Comparison of ENCODE assay signal across 10 cellular contexts in the genomic region with DNA sequence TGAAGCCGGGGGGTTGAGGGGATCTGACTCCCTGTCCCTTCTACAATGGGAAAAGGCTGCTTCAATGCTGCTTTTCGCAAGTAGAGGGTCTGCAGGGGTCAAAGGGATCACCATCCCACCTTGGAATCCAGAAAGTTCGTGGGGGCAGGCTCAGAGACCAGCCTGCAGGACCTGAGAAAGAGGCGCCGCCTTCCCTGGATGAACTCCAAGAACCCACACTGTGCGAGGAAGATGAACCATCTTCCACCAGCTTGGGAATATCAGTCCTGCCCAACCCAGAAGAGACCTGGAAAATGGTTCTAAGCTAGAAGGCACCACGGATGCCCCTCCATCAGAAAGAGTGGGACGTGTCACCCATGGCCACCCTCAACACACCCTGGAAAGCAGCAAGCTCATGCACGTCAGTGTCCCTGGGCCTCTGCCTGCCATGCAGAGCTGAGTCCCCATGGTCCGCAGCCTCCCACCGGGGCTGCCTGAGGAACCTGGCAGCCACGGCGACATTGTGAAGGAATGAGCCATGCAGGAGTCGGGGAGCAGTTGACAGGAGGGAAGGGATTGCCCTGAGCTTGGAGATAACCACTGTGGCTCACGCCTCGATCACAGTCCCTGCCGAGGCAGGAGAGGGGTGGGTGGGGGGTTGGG. TPM values are rescaled to one million over a fixed set of nuclear protein-coding genes. Genes with fewer than 3 reads are reported as not detected.
A peak's percentile ranks its signal among the peaks of the same experiment; 100 is the strongest.
DNase-seq lines count a peak whose midpoint lies in the region; ATAC-seq, FAIRE-seq and TF ChIP-seq lines count a peak whose summit lies in the region.
"Had no signal": no experiment of that assay in that cellular context is flagged by ENCODE, and none has a peak within 500 bp of the region (broad histone marks: within the 10 kb centered on the region; RNA-seq: fewer than 3 reads in every experiment).

No MANE protein-coding gene starts in this region.

- peaks cover 3% of the 10 kb centered on the region for H3K27me3 Mint-ChIP-seq in activated T-helper 17 cell treated with anti-CD3 and anti-CD28 coated beads, Interleukin-2, amount 50 U/mL, for 72 hours
- peaks cover 4% of the 10 kb centered on the region in 3 donors for H3K27me3 Mint-ChIP-seq in immature natural killer cell (ENCODE audit: low read depth in 3 of 3)
- H3K27me3 Mint-ChIP-seq in stimulated activated naive CD8-positive, alpha-beta T cell treated with anti-CD3 and anti-CD28 coated beads, Interleukin-15, amount 100 ng/mL, for 72 hours, result peaks cover 29% of the 10 kb centered on the region

- H3K9me3 ChIP-seq in KOPT-K1 (ENCODE audit: insufficient read depth, low read length, poor library complexity, severe bottlenecking), result no peaks in the 10 kb centered on the region

- peak overlapping the region; percentile 97 for H3K27ac ChIP-seq in KOPT-K1 (ENCODE audit: low read depth, low read length, poor library complexity, severe bottlenecking)

- H3K9me3 Mint-ChIP-seq in activated T-helper 17 cell treated with anti-CD3 and anti-CD28 coated beads, Interleukin-2, amount 50 U/mL, for 72 hours, result no peaks in the 10 kb centered on the region
- H3K9me3 Mint-ChIP-seq in immature natural killer cell, result no peaks in the 10 kb centered on the region
- H3K9me3 Mint-ChIP-seq in stimulated activated naive CD8-positive, alpha-beta T cell treated with anti-CD3 and anti-CD28 coated beads, Interleukin-15, amount 100 ng/mL, for 72 hours, result no peaks in the 10 kb centered on the region
- H3K9me3 Mint-ChIP-seq: H9 had no signal

- no peak for DNase-seq in immature natural killer cell
- no peak for DNase-seq in stimulated activated naive CD8-positive, alpha-beta T cell treated with anti-CD3 and anti-CD28 coated beads, Interleukin-15, amount 100 ng/mL, for 72 hours
- no peak for DNase-seq in GM12891 (ENCODE audit: insufficient read length, low spot score)
- DNase-seq in SKM-1 (lab: John Stamatoyannopoulos, UW; ENCODE audit: unreplicated experiment), result no peak
- DNase-seq in NCI-H82 treated with DMSO at 0.1 percent for 48 hours (lab: John Stamatoyannopoulos, UW; ENCODE audit: unreplicated experiment), result no peak
- DNase-seq: H9 had no signal

- H3K27ac Mint-ChIP-seq in activated T-helper 17 cell treated with anti-CD3 and anti-CD28 coated beads, Interleukin-2, amount 50 U/mL, for 72 hours, result peak overlapping the region; percentile 43
- H3K27ac Mint-ChIP-seq in immature natural killer cell, result peak overlapping the region; percentile 85 to 94 (median 92)
- peak overlapping the region; percentile 96 for H3K27ac Mint-ChIP-seq in stimulated activated naive CD8-positive, alpha-beta T cell treated with anti-CD3 and anti-CD28 coated beads, Interleukin-15, amount 100 ng/mL, for 72 hours

- FAIRE-seq in GM12891 (lab: Jason Lieb, UNC), result no peak

- peaks cover 7% of the 10 kb centered on the region for H3K36me3 Mint-ChIP-seq in activated T-helper 17 cell treated with anti-CD3 and anti-CD28 coated beads, Interleukin-2, amount 50 U/mL, for 72 hours (ENCODE audit: low read depth)
- peaks cover 0 to 7% (median 4%) of the 10 kb centered on the region in 3 donors for H3K36me3 Mint-ChIP-seq in immature natural killer cell

- H3K36me3 ChIP-seq in KOPT-K1 (ENCODE audit: insufficient read depth, low read length), result no peaks in the 10 kb centered on the region

- no peaks in the 10 kb centered on the region for H3K4me1 Mint-ChIP-seq in activated T-helper 17 cell treated with anti-CD3 and anti-CD28 coated beads, Interleukin-2, amount 50 U/mL, for 72 hours
- H3K4me1 Mint-ChIP-seq in immature natural killer cell, result peaks cover 28 to 35% of the 10 kb centered on the region in 2 donors
- H3K4me1 Mint-ChIP-seq in stimulated activated naive CD8-positive, alpha-beta T cell treated with anti-CD3 and anti-CD28 coated beads, Interleukin-15, amount 100 ng/mL, for 72 hours, result peaks cover 26% of the 10 kb centered on the region

- H3K4me3 Mint-ChIP-seq in activated T-helper 17 cell treated with anti-CD3 and anti-CD28 coated beads, Interleukin-2, amount 50 U/mL, for 72 hours, result peak overlapping the region; percentile 20
- H3K4me3 Mint-ChIP-seq in immature natural killer cell, result peak overlapping the region in 1 of 5 donors; percentile 72
- H3K4me3 Mint-ChIP-seq in stimulated activated naive CD8-positive, alpha-beta T cell treated with anti-CD3 and anti-CD28 coated beads, Interleukin-15, amount 100 ng/mL, for 72 hours, result peak overlapping the region; percentile 75 to 77
- H3K4me3 Mint-ChIP-seq: H9 had no signal

- no peak for TF ChIP-seq POLR2A in GM12891 (IDR thresholded peaks at IDR 0.05; ENCODE audit: low read depth, low read length)

- ATAC-seq in activated T-helper 17 cell treated with anti-CD3 and anti-CD28 coated beads, Interleukin-2, amount 50 U/mL, for 72 hours (replicated peaks), result no peak
- no peak for ATAC-seq in stimulated activated naive CD8-positive, alpha-beta T cell treated with anti-CD3 and anti-CD28 coated beads, Interleukin-15, amount 100 ng/mL, for 72 hours
- no peak for ATAC-seq in GM21390 (IDR thresholded peaks at IDR 0.05; ENCODE audit: unreplicated experiment)

TF ChIP-seq in GM12891, 5 proteins besides CTCF, POLR2A, EP300 and RAD21:
- TF ChIP-seq SPI1 (IDR thresholded peaks at IDR 0.05; ENCODE audit: low read depth, low read length), result no peak
- no peak for TF ChIP-seq POU2F2 (IDR thresholded peaks at IDR 0.05; ENCODE audit: low read depth, low read length)
- TF ChIP-seq PAX5 (IDR thresholded peaks at IDR 0.05; ENCODE audit: insufficient read depth, low read length, severe bottlenecking), result no peak
- no peak for TF ChIP-seq TAF1 (IDR thresholded peaks at IDR 0.05; ENCODE audit: low read depth, low read length)

RNA-seq across cellular contexts. Expression of gene RAB3D, which starts 14.6 kb away (rescaled TPM):
- 10 to 100 TPM in 1 of 2 donors, 1 to 10 TPM in 1; 9.7 to 13.4 TPM for total RNA-seq in activated T-helper 17 cell treated with anti-CD3 and anti-CD28 coated beads, Interleukin-2, amount 50 U/mL, for 72 hours
- polyA plus RNA-seq in immature natural killer cell, result 1 to 10 TPM; 1.6 to 2.9 (median 2.2) TPM
- 1.9 TPM for polyA plus RNA-seq in GM12891 (2012; ENCODE audit: low read depth, missing spikeins)

RNA-seq across cellular contexts. Expression of gene TMEM205, which starts 21.2 kb away (rescaled TPM):
- 10 to 100 TPM; 30.9 to 31.0 TPM for total RNA-seq in activated T-helper 17 cell treated with anti-CD3 and anti-CD28 coated beads, Interleukin-2, amount 50 U/mL, for 72 hours
- polyA plus RNA-seq in immature natural killer cell, result 10 to 100 TPM; 73.3 to 91.2 (median 81.4) TPM
- polyA plus RNA-seq in GM12891 (2012; ENCODE audit: low read depth, missing spikeins), result 64.5 TPM

RNA-seq across cellular contexts. Expression of gene CCDC159, which starts 21.4 kb away (rescaled TPM):
- 10 to 100 TPM; 17.4 to 45.4 TPM for total RNA-seq in activated T-helper 17 cell treated with anti-CD3 and anti-CD28 coated beads, Interleukin-2, amount 50 U/mL, for 72 hours
- polyA plus RNA-seq in immature natural killer cell, result 10 to 100 TPM; 26.5 to 32.4 (median 28.8) TPM
- 20.4 TPM for polyA plus RNA-seq in GM12891 (2012; ENCODE audit: low read depth, missing spikeins)

RNA-seq across cellular contexts. Expression of gene TSPAN16, which starts 28.9 kb away (rescaled TPM):
- not detected for total RNA-seq in activated T-helper 17 cell treated with anti-CD3 and anti-CD28 coated beads, Interleukin-2, amount 50 U/mL, for 72 hours
- not detected for polyA plus RNA-seq in immature natural killer cell
- not detected for polyA plus RNA-seq in GM12891 (2012; ENCODE audit: low read depth, missing spikeins)
- total RNA-seq: H9, PC-3 had no signal

RNA-seq across cellular contexts. Expression of gene PLPPR2, which starts 30.4 kb away (rescaled TPM):
- 1 to 10 TPM; 2.9 to 9.7 TPM for total RNA-seq in activated T-helper 17 cell treated with anti-CD3 and anti-CD28 coated beads, Interleukin-2, amount 50 U/mL, for 72 hours
- 1 to 10 TPM; 1.2 to 2.7 (median 1.8) TPM for polyA plus RNA-seq in immature natural killer cell
- polyA plus RNA-seq in GM12891 (2012; ENCODE audit: low read depth, missing spikeins), result 1.7 TPM

Comparison
In these comparisons a context has a peak if more than half of its experiments do, and no peak if none do; other contexts are left out.
1. H3K27ac Mint-ChIP-seq: peak in every context shown above with its lines; median percentile 96 in stimulated activated naive CD8-positive, alpha-beta T cell treated with anti-CD3 and anti-CD28 coated beads, Interleukin-15, amount 100 ng/mL, for 72 hours; 92 in immature natural killer cell; 43 in activated T-helper 17 cell treated with anti-CD3 and anti-CD28 coated beads, Interleukin-2, amount 50 U/mL, for 72 hours.